Comparison of ENCODE assay signal across 8 cellular contexts in the genomic region with DNA sequence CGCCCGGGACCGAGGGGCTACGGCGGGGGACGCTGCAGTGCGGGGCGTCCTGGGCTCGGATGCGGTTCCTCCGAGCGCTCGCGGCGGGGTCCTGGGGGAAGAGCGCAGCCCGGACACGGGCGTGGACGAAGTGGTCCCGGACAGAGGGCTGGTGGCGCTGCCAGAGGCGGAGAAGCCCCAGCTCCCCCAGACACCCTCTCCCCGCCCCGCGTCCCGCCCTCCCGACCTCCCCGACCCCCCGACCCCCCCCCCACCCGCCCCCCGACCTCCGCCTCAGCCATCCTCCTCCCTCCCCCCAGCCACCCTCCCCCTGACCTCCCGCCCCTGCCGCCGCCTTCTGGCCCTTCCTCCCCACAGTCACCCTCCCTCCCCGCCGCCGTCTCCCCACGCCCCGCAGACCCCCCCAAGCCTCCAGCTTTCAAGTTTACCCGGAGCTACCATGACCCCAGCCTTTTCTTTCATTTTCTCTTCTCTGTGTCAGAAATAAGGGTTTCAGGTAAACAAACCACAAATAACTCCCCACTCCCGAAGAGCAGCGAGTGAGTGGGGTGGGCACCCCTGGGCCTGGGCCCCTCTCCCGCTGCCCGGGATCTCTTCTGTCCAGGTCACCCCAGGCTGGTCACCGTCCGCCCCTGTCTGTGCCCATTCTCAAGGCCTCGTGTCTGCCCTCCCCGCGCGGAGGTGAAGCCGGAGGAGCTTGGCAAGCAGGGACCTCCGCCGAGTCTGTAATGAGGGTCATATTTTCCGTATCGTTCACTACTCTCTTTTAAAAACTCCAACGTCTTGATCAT. TPM values are rescaled to one million over a fixed set of nuclear protein-coding genes. Genes with fewer than 3 reads are reported as not detected.
DNase-seq lines count a peak whose midpoint lies in the region; ATAC-seq, FAIRE-seq and TF ChIP-seq lines count a peak whose summit lies in the region.

No MANE protein-coding gene starts in this region.

- no peaks in the 10 kb centered on the region for H3K27me3 Mint-ChIP-seq in T-helper 2 cell treated with Interferon-gamma antibody and Interleukin-4, amounts not matched to agents 5 μg/mL and 100 μg/mL, for 36 hours (ENCODE audit: low read depth)
- H3K27me3 Mint-ChIP-seq in naive thymus-derived CD8-positive, alpha-beta T cell: no peaks in the 10 kb centered on the region

- H3K9me3 Mint-ChIP-seq in T-helper 2 cell treated with Interferon-gamma antibody and Interleukin-4, amounts not matched to agents 5 μg/mL and 100 μg/mL, for 36 hours: no peaks in the 10 kb centered on the region
- no peaks in the 10 kb centered on the region for H3K9me3 Mint-ChIP-seq in naive thymus-derived CD8-positive, alpha-beta T cell

- peak; percentile 22 to 23 for ATAC-seq in naive thymus-derived CD8-positive, alpha-beta T cell
- no peak for ATAC-seq in GM19467 (IDR thresholded peaks at IDR 0.05; ENCODE audit: unreplicated experiment)

- FAIRE-seq in D721Med (lab: Jason Lieb, UNC): no peak

- H3K4me3 Mint-ChIP-seq in T-helper 2 cell treated with Interferon-gamma antibody and Interleukin-4, amounts not matched to agents 5 μg/mL and 100 μg/mL, for 36 hours: peak overlapping the region; percentile 90
- peak overlapping the region; percentile 77 to 95 (median 90) for H3K4me3 Mint-ChIP-seq in naive thymus-derived CD8-positive, alpha-beta T cell

- DNase-seq in GM19238 (ENCODE audit: insufficient read length, low spot score): peak; percentile 82
- DNase-seq in T-helper 2 cell treated with Interferon-gamma antibody and Interleukin-4, amounts not matched to agents 5 μg/mL and 100 μg/mL, for 36 hours (ENCODE audit: low spot score): peak; percentile 28
- peak; percentile 56 for DNase-seq in dermis blood vessel endothelial cell
- DNase-seq in naive thymus-derived CD8-positive, alpha-beta T cell: peak; percentile 36 to 84 (median 64)
- DNase-seq in D721Med (ENCODE audit: insufficient read length, low spot score): no peak
- no peak for DNase-seq in HK-2 (ENCODE audit: unreplicated experiment)
- DNase-seq in A172 (ENCODE audit: low spot score): no peak

- H3K36me3 Mint-ChIP-seq in T-helper 2 cell treated with Interferon-gamma antibody and Interleukin-4, amounts not matched to agents 5 μg/mL and 100 μg/mL, for 36 hours (ENCODE audit: low read depth): peaks cover 15% of the 10 kb centered on the region
- peaks cover 0 to 4% (median 0%) of the 10 kb centered on the region in 3 donors for H3K36me3 Mint-ChIP-seq in naive thymus-derived CD8-positive, alpha-beta T cell

- H3K27ac Mint-ChIP-seq in T-helper 2 cell treated with Interferon-gamma antibody and Interleukin-4, amounts not matched to agents 5 μg/mL and 100 μg/mL, for 36 hours: peak overlapping the region; percentile 96
- H3K27ac Mint-ChIP-seq in naive thymus-derived CD8-positive, alpha-beta T cell: peak overlapping the region; percentile 94 to 99 (median 98)

- peaks cover 56% of the 10 kb centered on the region for H3K4me1 Mint-ChIP-seq in T-helper 2 cell treated with Interferon-gamma antibody and Interleukin-4, amounts not matched to agents 5 μg/mL and 100 μg/mL, for 36 hours (ENCODE audit: low read depth)
- H3K4me1 Mint-ChIP-seq in naive thymus-derived CD8-positive, alpha-beta T cell: peaks cover 29 to 67% (median 57%) of the 10 kb centered on the region in 4 donors

- POLR2A ChIA-PET in naive thymus-derived CD8-positive, alpha-beta T cell (lab: Charles Lee): interaction anchor here (0.8 to 1.8 kb wide), 6 partner anchors 21 to 129 kb away, joined by 3 to 10 read pairs (median 4); no protein-coding TSS in a partner anchor

- no peak for TF ChIP-seq CTCF in D721Med (IDR thresholded peaks at IDR 0.05; ENCODE audit: insufficient read depth, missing control alignments)

RNA-seq across cellular contexts. Expression of gene NFATC1, which starts 5.1 kb away (rescaled TPM):
- 17.0 and 19.3 TPM in 2 replicates for total RNA-seq in dermis blood vessel endothelial cell
- total RNA-seq in naive thymus-derived CD8-positive, alpha-beta T cell: 10 to 100 TPM; 50.2 to 51.0 TPM
- polyA plus RNA-seq in naive thymus-derived CD8-positive, alpha-beta T cell: 10 to 100 TPM; 12.7 to 34.9 (median 17.4) TPM
- 6.5 and 7.7 TPM in 2 replicates for total RNA-seq in A172 (2014; rRNA removed; shearing (Covaris generic))

Comparison
In these comparisons a context has a peak if more than half of its experiments do, and no peak if none do; other contexts are left out.
1. DNase-seq: peak in GM19238 (single experiment), T-helper 2 cell treated with Interferon-gamma antibody and Interleukin-4, amounts not matched to agents 5 μg/mL and 100 μg/mL, for 36 hours (single experiment), dermis blood vessel endothelial cell (single experiment) and naive thymus-derived CD8-positive, alpha-beta T cell (10 of 10); none in D721Med (single experiment), HK-2 (single experiment) and A172 (single experiment).